ENCODE assay signal across 8 cellular contexts in genomic region chrX:115940888-115941332, GRCh38.
DNase-seq lines count a peak whose midpoint lies in the region; ATAC-seq and TF ChIP-seq lines count a peak whose summit lies in the region.

No MANE protein-coding gene starts in this region.

- peak; percentile 86 for TF ChIP-seq RAD21 in Ishikawa (IDR thresholded peaks at IDR 0.05; ENCODE audit: low read depth)

- ATAC-seq in GM21515 (IDR thresholded peaks at IDR 0.05; ENCODE audit: unreplicated experiment): peak; percentile 65
- no peak for ATAC-seq in activated CD4-positive, CD25-positive, alpha-beta regulatory T cell treated with anti-CD3 and anti-CD28 coated beads, Interleukin-2, amount 50 U/mL, for 24 hours

- H3K36me3 ChIP-seq in GM06990 (ENCODE audit: control insufficient read depth, insufficient read depth, low read length) (no peaks in the 10 kb centered on the region; the same call in 1 of the 2 replicates), sigmoid colon (peaks cover 0 to 4% (median 0%) of the 10 kb centered on the region in 4 donors)

- no peaks in the 10 kb centered on the region for H3K27me3 ChIP-seq in GM06990 (replicated peaks; ENCODE audit: control insufficient read depth, insufficient read depth, low read length)
- no peaks in the 10 kb centered on the region for H3K27me3 ChIP-seq in sigmoid colon

- peak; percentile 14; the same call in 1 of the 2 replicates for TF ChIP-seq EP300 in Ishikawa (IDR thresholded peaks at IDR 0.05; ENCODE audit: borderline replicate concordance)
- TF ChIP-seq EP300 in sigmoid colon (IDR thresholded peaks at IDR 0.05): no peak

- no peak for TF ChIP-seq POLR2A in sigmoid colon (IDR thresholded peaks at IDR 0.05)

- 76 to 84% methylated on average over 7 of the region's 7 CpGs for WGBS in sigmoid colon, 2 donors

- TF ChIP-seq CTCF in GM06990 (IDR thresholded peaks at IDR 0.05; ENCODE audit: insufficient read depth, low read length, poor library complexity, severe bottlenecking): peak; percentile 52
- peak in 1 of 4 experiments; percentile 45 for TF ChIP-seq CTCF in sigmoid colon (IDR thresholded peaks at IDR 0.05)

- peaks cover 0 to 7% (median 3%) of the 10 kb centered on the region in 4 donors for H3K4me1 ChIP-seq in sigmoid colon

- in situ Hi-C loops in SK-MEL-5 (cut with HindIII; ENCODE audit: low pct_unique_long_range_greater_than_20kb, low sequenced_read_pairs): no loop called here

- H3K4me3 ChIP-seq in GM06990 (replicated peaks; ENCODE audit: low read depth, low read length) (peak overlapping the region; percentile 26), sigmoid colon (peak overlapping the region in 1 of 4 donors; percentile 26)

- H3K27ac ChIP-seq in sigmoid colon: peak overlapping the region in 1 of 4 donors; percentile 58

- intact Hi-C loops in sigmoid colon (cut with DNase I): loop anchor here (10.0 kb wide), 1 partner anchor 46 kb away; no protein-coding TSS in a partner anchor

- no peaks in the 10 kb centered on the region for H3K9me3 ChIP-seq in sigmoid colon

- DNase-seq in GM06990 (ENCODE audit: extremely low read depth, insufficient read length): peak; percentile 72
- DNase-seq in SK-MEL-5 (ENCODE audit: low read depth, low spot score): peak; percentile 67
- DNase-seq in germinal center (ENCODE audit: low spot score): peak; percentile 45
- peak; percentile 92 for DNase-seq in sigmoid colon
- no peak for DNase-seq in GOT3 (lab: John Stamatoyannopoulos, UW)

TF ChIP-seq in Ishikawa, 13 proteins besides CTCF, POLR2A, EP300 and RAD21:
- TF ChIP-seq TCF12 (IDR thresholded peaks at IDR 0.05; ENCODE audit: low read depth) (no peak), USF1 (IDR thresholded peaks at IDR 0.05) (no peak), EGR1 (IDR thresholded peaks at IDR 0.05) (no peak), REST (IDR thresholded peaks at IDR 0.05; ENCODE audit: low read depth) (no peak), MAX (IDR thresholded peaks at IDR 0.05) (no peak), FOXM1 (IDR thresholded peaks at IDR 0.05; ENCODE audit: borderline replicate concordance, low read depth) (no peak), TAF1 (IDR thresholded peaks at IDR 0.05; ENCODE audit: low read depth) (no peak), CREB1 (IDR thresholded peaks at IDR 0.05; ENCODE audit: low read depth) (no peak), TEAD4 (IDR thresholded peaks at IDR 0.05) (no peak), CEBPB (IDR thresholded peaks at IDR 0.05) (no peak), YY1 (IDR thresholded peaks at IDR 0.05; ENCODE audit: low read depth) (no peak; the same call in 1 of the 2 replicates), NFIC (IDR thresholded peaks at IDR 0.05) (no peak), ZBTB7A (IDR thresholded peaks at IDR 0.05; ENCODE audit: low read depth) (no peak)
